In genomic region chr20:10414982-10415650, GRCh38 we compare ENCODE assay signal across 16 cellular contexts. TPM values are rescaled to one million over a fixed set of nuclear protein-coding genes. Genes with fewer than 3 reads are reported as not detected.
A peak's percentile ranks its signal among the peaks of the same experiment; 100 is the strongest.
DNase-seq lines count a peak whose midpoint lies in the region; ATAC-seq, FAIRE-seq and TF ChIP-seq lines count a peak whose summit lies in the region.
"Had no signal": no experiment of that assay in that cellular context is flagged by ENCODE, and none has a peak within 500 bp of the region (broad histone marks: within the 10 kb centered on the region; RNA-seq: fewer than 3 reads in every experiment).

No MANE protein-coding gene starts in this region.

- peaks cover 0 to 28% (median 11%) of the 10 kb centered on the region in 4 experiments; a peak in 7 of 8 replicates for H3K36me3 ChIP-seq in H1 (ENCODE audit: control insufficient read depth in 2 of 4, insufficient read depth in 4 of 4, low read length in 3 of 4)
- no peaks in the 10 kb centered on the region for H3K36me3 ChIP-seq in parathyroid adenoma (ENCODE audit: control insufficient read depth, insufficient read depth, low read length)
- no peaks in the 10 kb centered on the region for H3K36me3 ChIP-seq in MM.1S (replicated peaks; ENCODE audit: insufficient read depth, low read length)

- H3K9me2 ChIP-seq in MM.1S (replicated peaks; ENCODE audit: insufficient read depth, low read length) = no peaks in the 10 kb centered on the region

- H4K20me1 ChIP-seq in H1 (replicated peaks in 1 of 2; ENCODE audit: control insufficient read depth in 1 of 2, insufficient read depth in 2 of 2, low read length in 2 of 2) (peaks cover 3% of the 10 kb centered on the region in 2 experiments), MM.1S (ENCODE audit: insufficient read depth, low read length) (no peaks in the 10 kb centered on the region)

- no peak overlapping the region for H3K56ac ChIP-seq in H1 (replicated peaks; ENCODE audit: insufficient read length, low read depth, low read length)

- no peak for ATAC-seq in GM21576 (IDR thresholded peaks at IDR 0.05; ENCODE audit: unreplicated experiment)
- no peak for ATAC-seq in HG03521 (IDR thresholded peaks at IDR 0.05; ENCODE audit: unreplicated experiment)
- ATAC-seq: HCT116 had no signal

- no peak for TF ChIP-seq EP300 in H1 (IDR thresholded peaks at IDR 0.05; ENCODE audit: borderline replicate concordance in 1 of 2, low read depth in 2 of 2, low read length in 2 of 2)

- H3K14ac ChIP-seq in H1 (ENCODE audit: insufficient read length) = no peak overlapping the region

- H3K4ac ChIP-seq in H1 (replicated peaks; ENCODE audit: insufficient read length, low read depth, low read length) = no peak overlapping the region

- no peaks in the 10 kb centered on the region; the same call in 1 of the 2 replicates for H3K79me1 ChIP-seq in H1 (ENCODE audit: low read depth, low read length)

- FAIRE-seq in H1 (lab: Jason Lieb, UNC) = peak; percentile 69

- no peak overlapping the region; a peak in 1 of 8 replicates for H3K4me3 ChIP-seq in H1 (ENCODE audit: extremely low read depth in 1 of 4, insufficient read depth in 2 of 4, low read depth in 3 of 4, low read length in 4 of 4)
- H3K4me3 ChIP-seq in parathyroid adenoma (ENCODE audit: low read depth, low read length) = no peak overlapping the region
- no peak overlapping the region for H3K4me3 ChIP-seq in MM.1S (ENCODE audit: low read length)
- H3K4me3 ChIP-seq: stomach had no signal

- WGBS in H1 (ENCODE audit: extremely low coverage in 1 of 2, insufficient coverage in 1 of 2, insufficient read length in 1 of 2, insufficient replicate concordance in 2 of 2, low coverage in 1 of 2, low lambda C conversion rate in 2 of 2, missing lambda C conversion rate in 1 of 2), 2 experiments = 78% methylated on average over 3 of the region's 3 CpGs; no CpG with 5 or more reads in 1 of the 2 experiments

- H3K79me2 ChIP-seq in H1 (ENCODE audit: control insufficient read depth in 1 of 2, insufficient read depth in 2 of 2, low read length in 2 of 2) = peaks cover 0 to 13% of the 10 kb centered on the region in 2 experiments; a peak in 1 of 4 replicates
- H3K79me2 ChIP-seq in parathyroid adenoma = peaks cover 8% of the 10 kb centered on the region
- peaks cover 15% of the 10 kb centered on the region; the same call in 1 of the 2 replicates for H3K79me2 ChIP-seq in MM.1S (ENCODE audit: low read length)

- H2AFZ ChIP-seq in H1 (ENCODE audit: low read length) (no peak overlapping the region), parathyroid adenoma (no peak overlapping the region), MM.1S (ENCODE audit: low read length) (no peak overlapping the region)

- no peak for TF ChIP-seq RAD21 in H1 (IDR thresholded peaks at IDR 0.05 in 1 of 2, conservative IDR thresholded peaks at IDR 0.05 in 1 of 2; ENCODE audit: low read depth in 2 of 2, low read length in 2 of 2)

- no peak overlapping the region for H3K23ac ChIP-seq in H1 (ENCODE audit: insufficient read length)

- H2BK12ac ChIP-seq in H1 (ENCODE audit: low read depth, low read length) = no peak overlapping the region

- H3K23me2 ChIP-seq in H1 (ENCODE audit: low read depth, low read length) = no peaks in the 10 kb centered on the region

- H3K27me3 ChIP-seq in H1 (replicated peaks in 1 of 4; ENCODE audit: control insufficient read depth in 3 of 4, extremely low read depth in 1 of 4, insufficient read depth in 3 of 4, low read length in 3 of 4) = no peaks in the 10 kb centered on the region
- H3K27me3 ChIP-seq in parathyroid adenoma (ENCODE audit: control insufficient read depth, insufficient read depth, low read length) = no peaks in the 10 kb centered on the region
- H3K27me3 ChIP-seq in MM.1S (replicated peaks; ENCODE audit: insufficient read depth, low read length) = no peaks in the 10 kb centered on the region
- H3K27me3 ChIP-seq: stomach had no signal

- no peak overlapping the region for H4K5ac ChIP-seq in H1 (ENCODE audit: insufficient read length, low read depth, low read length)

- no peaks in the 10 kb centered on the region for H3F3A ChIP-seq in MM.1S (ENCODE audit: insufficient read depth, low read length)

- no peak overlapping the region for H2AK5ac ChIP-seq in H1 (ENCODE audit: low read depth, low read length)

- no peak overlapping the region for H3K18ac ChIP-seq in H1 (ENCODE audit: extremely low read depth, low read length)

- no peak overlapping the region for H4K91ac ChIP-seq in H1 (replicated peaks; ENCODE audit: insufficient read length, low read length)

- H2BK15ac ChIP-seq in H1 (ENCODE audit: low read length) = no peak overlapping the region

- H3K9ac ChIP-seq in H1 (replicated peaks in 1 of 4; ENCODE audit: extremely low read depth in 1 of 4, low read depth in 3 of 4, low read length in 3 of 4) = no peak overlapping the region
- H3K9ac ChIP-seq in parathyroid adenoma = no peak overlapping the region
- H3K9ac ChIP-seq in MM.1S (ENCODE audit: low read length) = no peak overlapping the region

- H3K4me2 ChIP-seq in H1 (ENCODE audit: insufficient read depth in 1 of 2, low read depth in 2 of 2, low read length in 2 of 2) = peak overlapping the region in 1 of 2 experiments; percentile 12; a peak in 1 of 4 replicates
- H3K4me2 ChIP-seq in parathyroid adenoma (ENCODE audit: low read length) = peak overlapping the region; percentile 19
- H3K4me2 ChIP-seq in MM.1S (ENCODE audit: low read depth, low read length) = no peak overlapping the region

- no peaks in the 10 kb centered on the region for H3K9me3 ChIP-seq in H1 (ENCODE audit: insufficient read depth in 2 of 2, low read depth in 1 of 2, low read length in 1 of 2)
- H3K9me3 ChIP-seq in parathyroid adenoma (ENCODE audit: control insufficient read depth, low read length) = no peaks in the 10 kb centered on the region
- no peaks in the 10 kb centered on the region for H3K9me3 ChIP-seq in MM.1S (replicated peaks; ENCODE audit: insufficient read depth, low read length)
- H3K9me3 ChIP-seq: stomach had no signal

- H2BK5ac ChIP-seq in H1 (ENCODE audit: low read depth, low read length) = no peak overlapping the region

- CTCF ChIA-PET in H1 (lab: Charles Lee; ENCODE audit: partially characterized antibody) = interaction anchor here (1.0 to 3.5 kb wide), 3 partner anchors 12 to 19 kb away, joined by 3 to 21 read pairs (median 5); no protein-coding TSS in a partner anchor

- no peak for TF ChIP-seq POLR2A in H1 (IDR thresholded peaks at IDR 0.05; ENCODE audit: control extremely low read depth in 1 of 2, low read depth in 2 of 2, low read length in 2 of 2)

- peak; percentile 23 to 32 for DNase-seq in NCI-H2081 (lab: John Stamatoyannopoulos, UW)
- DNase-seq in NCI-H2081 treated with DMSO at 0.1 percent for 48 hours (lab: John Stamatoyannopoulos, UW) = no peak
- DNase-seq in NCI-H146 (lab: John Stamatoyannopoulos, UW) = peak; percentile 54
- no peak for DNase-seq in H1 (ENCODE audit: low read depth in 1 of 2, low spot score in 2 of 2)
- DNase-seq in MM.1S = no peak
- DNase-seq: 8988T; activated CD4-positive, alpha-beta T cell treated with anti-CD3 and anti-CD28 coated beads for 48 hours; activated T-cell treated with anti-CD3 and anti-CD28 coated beads, Interleukin-2, amount 50 U/mL, for 24 hours; amygdala; NCI-H1092; Right ventricle myocardium superior; stomach had no signal

- POLR2A ChIA-PET in H1 (lab: Charles Lee; ENCODE audit: partially characterized antibody) = interaction anchor here (1.1 kb wide), 1 partner anchor 19 kb away, joined by 4 read pairs; the partner anchor contains the start of gene MKKS

- H3K4me1 ChIP-seq in H1 (replicated peaks in 1 of 4; ENCODE audit: control insufficient read depth in 3 of 4, insufficient read depth in 4 of 4, low read length in 3 of 4) (no peaks in the 10 kb centered on the region; a peak in 1 of 7 replicates), parathyroid adenoma (peaks cover 4% of the 10 kb centered on the region), MM.1S (ENCODE audit: low read length) (peaks cover 9% of the 10 kb centered on the region)

- TF ChIP-seq CTCF in H1 (IDR thresholded peaks at IDR 0.05; ENCODE audit: control extremely low read depth in 1 of 3, insufficient read depth in 1 of 3, low read depth in 1 of 3, low read length in 3 of 3) (no peak), parathyroid adenoma (IDR thresholded peaks at IDR 0.05) (no peak), MM.1S (IDR thresholded peaks at IDR 0.05; ENCODE audit: low read length) (no peak)

- H3K27ac ChIP-seq in H1 (ENCODE audit: low read depth, low read length) (no peak overlapping the region), parathyroid adenoma (no peak overlapping the region), MM.1S (ENCODE audit: low read length) (no peak overlapping the region)
- H3K27ac ChIP-seq: stomach had no signal

- no peak overlapping the region for H4K8ac ChIP-seq in H1 (ENCODE audit: extremely low read depth, insufficient read depth, low read length)

- H2BK20ac ChIP-seq in H1 (ENCODE audit: low read length) = no peak overlapping the region

- no peak overlapping the region for H2BK120ac ChIP-seq in H1 (replicated peaks; ENCODE audit: low read depth, low read length)

TF ChIP-seq in H1, 55 proteins besides CTCF, POLR2A, EP300 and RAD21:
- TF ChIP-seq NANOG (IDR thresholded peaks at IDR 0.05; ENCODE audit: insufficient read depth, low read depth, low read length, poor library complexity, severe bottlenecking) (peak; percentile 21), TAF7 (optimal IDR thresholded peaks at IDR 0.05; ENCODE audit: borderline replicate concordance, low read depth, low read length) (no peak)

RNA-seq across cellular contexts. Expression of gene MKKS, which starts 18.9 kb away (rescaled TPM):
- 21.7 and 24.8 TPM in 2 replicates for total RNA-seq in H1 (2021; fragmentation: NEBNext Ultra II Directional; extraction: Animal tissue kit (Norgen Biotek cat#: 25700))
- 8.3 and 15.9 TPM in 2 replicates for polyA plus RNA-seq in H1 (2011; rRNA removed)
- polyA plus RNA-seq in H1 (2011; cell fraction: cytosol; rRNA removed) = 14.9 TPM
- polyA plus RNA-seq in H1 (2011; cell fraction: nucleus; rRNA removed) = 7.0 TPM
- 15.4 to 22.0 TPM (median 17.2 TPM) in 4 replicates for polyA plus RNA-seq in H1 (2012, experiment 1 of 2)
- polyA plus RNA-seq in H1 (2012, experiment 2 of 2) = 2.2 TPM
- 14.7 TPM for polyA plus RNA-seq in H1 (2013, experiment 1 of 2)
- 16.0 TPM for polyA plus RNA-seq in H1 (2013, experiment 2 of 2)
- polyA minus RNA-seq in H1 (2011; rRNA and poly(A)+ RNA removed) = 22.1 and 22.3 TPM in 2 replicates
- polyA minus RNA-seq in H1 (2011; cell fraction: cytosol; rRNA and poly(A)+ RNA removed) = 10.3 TPM
- polyA minus RNA-seq in H1 (2011; cell fraction: nucleus; rRNA and poly(A)+ RNA removed) = 9.2 TPM

RNA-seq across cellular contexts. Expression of gene SLX4IP, which starts 20.0 kb away (rescaled TPM):
- 8.7 and 9.4 TPM in 2 replicates for total RNA-seq in H1 (2021; fragmentation: NEBNext Ultra II Directional; extraction: Animal tissue kit (Norgen Biotek cat#: 25700))
- 1.7 and 2.4 TPM in 2 replicates for polyA plus RNA-seq in H1 (2011; rRNA removed)
- 2.3 TPM for polyA plus RNA-seq in H1 (2011; cell fraction: cytosol; rRNA removed)
- polyA plus RNA-seq in H1 (2011; cell fraction: nucleus; rRNA removed) = 4.1 TPM
- polyA plus RNA-seq in H1 (2012, experiment 1 of 2) = 2.6 to 4.5 TPM (median 2.8 TPM) in 4 replicates
- polyA plus RNA-seq in H1 (2012, experiment 2 of 2) = 0.31 TPM
- polyA plus RNA-seq in H1 (2013, experiment 1 of 2) = 3.5 TPM
- polyA plus RNA-seq in H1 (2013, experiment 2 of 2) = 3.6 TPM
- polyA minus RNA-seq in H1 (2011; rRNA and poly(A)+ RNA removed) = 11.9 and 12.4 TPM in 2 replicates
- 6.4 TPM for polyA minus RNA-seq in H1 (2011; cell fraction: cytosol; rRNA and poly(A)+ RNA removed)
- polyA minus RNA-seq in H1 (2011; cell fraction: nucleus; rRNA and poly(A)+ RNA removed) = 9.1 TPM

Comparison
In these comparisons a context has a peak if more than half of its experiments do, and no peak if none do; other contexts are left out.
1. DNase-seq: peak in NCI-H2081 (2 of 2) and NCI-H146 (single experiment); none in NCI-H2081 treated with DMSO at 0.1 percent for 48 hours (single experiment), H1 (0 of 2) and MM.1S (single experiment).